In the genomic region with DNA sequence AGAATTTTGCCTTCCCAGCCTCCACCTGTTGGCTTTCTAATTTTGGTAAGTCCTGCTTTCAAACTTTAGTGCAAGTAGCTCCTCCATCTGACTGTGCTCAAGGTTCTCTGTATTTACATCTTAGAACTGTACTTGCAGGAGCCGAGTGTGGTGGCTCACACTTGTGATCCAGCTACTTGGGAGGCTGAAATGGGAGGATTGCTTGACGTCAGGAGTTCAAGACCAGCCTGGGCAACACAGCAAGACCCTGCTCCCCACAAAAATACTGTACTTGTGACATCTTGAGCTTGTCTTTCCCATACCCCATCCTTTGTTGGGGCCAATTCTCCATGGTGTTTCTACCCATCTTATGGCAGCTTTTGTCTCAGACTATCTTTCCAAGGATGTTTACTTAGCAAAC, we compare ENCODE assay signal across 1 cellular context.
TF ChIP-seq lines count a peak whose summit lies in the region.

No MANE protein-coding gene starts in this region.

TF ChIP-seq in IMR-90, 13 proteins besides CTCF, POLR2A, EP300 and RAD21:
- no peak for TF ChIP-seq MXI1 (IDR thresholded peaks at IDR 0.05; ENCODE audit: borderline replicate concordance, low read depth, low read length)
- no peak for TF ChIP-seq RCOR1 (IDR thresholded peaks at IDR 0.05; ENCODE audit: insufficient replicate concordance, low read length)
